19 cellular contexts compared by ENCODE assay signal in the genomic region with DNA sequence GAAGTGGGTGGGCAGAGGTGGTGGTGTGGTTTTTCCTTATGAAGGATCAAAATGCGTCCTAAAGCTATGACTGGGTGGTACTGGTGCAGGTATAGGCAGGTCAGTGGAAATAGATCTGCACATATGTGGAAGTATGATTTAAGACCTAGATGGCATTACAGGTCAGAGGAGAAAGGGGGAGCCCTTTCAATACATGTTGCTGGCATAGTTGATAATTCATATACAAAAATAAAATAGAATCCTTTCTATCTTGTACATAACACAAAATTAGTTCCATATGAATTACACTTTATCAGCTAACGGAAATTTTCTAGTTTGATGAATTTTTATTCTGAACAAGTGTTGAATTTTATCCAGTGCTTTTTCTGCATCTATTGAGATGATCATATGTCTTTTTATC. TPM values are rescaled to one million over a fixed set of nuclear protein-coding genes. Genes with fewer than 3 reads are reported as not detected.
A peak's percentile ranks its signal among the peaks of the same experiment; 100 is the strongest.
DNase-seq lines count a peak whose midpoint lies in the region; ATAC-seq and TF ChIP-seq lines count a peak whose summit lies in the region.
"Had no signal": no experiment of that assay in that cellular context is flagged by ENCODE, and none has a peak within 500 bp of the region (broad histone marks: within the 10 kb centered on the region; RNA-seq: fewer than 3 reads in every experiment).

No MANE protein-coding gene starts in this region.

- in situ Hi-C loops in mammary epithelial cell (cut with MboI; ENCODE audit: low sequenced_read_pairs in 2 of 2), result no loop called here

- no peak for DNase-seq in activated CD8-positive, alpha-beta T cell treated with anti-CD3 and anti-CD28 coated beads, Interleukin-2, amount 10 ng/mL, durations not matched to agents 7 days and 5 days
- DNase-seq in activated CD8-positive, alpha-beta T cell treated with anti-CD3 and anti-CD28 coated beads for 36 hours, result no peak
- DNase-seq in LNCaP clone FGC (ENCODE audit: low read depth) (no peak), activated B cell treated with CpG ODN at 0.5 μM for 24 hours (no peak), mammary epithelial cell (no peak), DMS153 treated with DMSO at 0.1 percent for 48 hours (lab: John Stamatoyannopoulos, UW; ENCODE audit: unreplicated experiment) (no peak), NCI-H2081 treated with DMSO at 0.1 percent for 48 hours (lab: John Stamatoyannopoulos, UW) (no peak)
- DNase-seq: COR-L47; heart right ventricle; KG1; lower lobe of right lung; naive thymus-derived CD4-positive, alpha-beta T cell; NCI-H1417 treated with DMSO at 0.1 percent for 48 hours; NCI-H446; posterior cingulate gyrus had no signal

- dilution Hi-C loops in mammary epithelial cell (cut with HindIII; ENCODE audit: low sequenced_read_pairs), result no loop called here

- CTCF ChIA-PET in activated CD8-positive, alpha-beta T cell treated with anti-CD3 and anti-CD28 coated beads, Interleukin-2, amount 10 ng/mL, durations not matched to agents 7 days and 5 days (lab: Charles Lee), result interaction anchor here (1.0 to 4.9 kb wide), 3 partner anchors 9 to 17 kb away, joined by 3 to 26 read pairs (median 4); no protein-coding TSS in a partner anchor
- CTCF ChIA-PET in activated CD8-positive, alpha-beta T cell treated with anti-CD3 and anti-CD28 coated beads for 36 hours (lab: Charles Lee), result interaction anchor here (1.2 to 3.7 kb wide), 7 partner anchors 9 to 90 kb away, joined by 3 to 25 read pairs (median 4); no protein-coding TSS in a partner anchor
- CTCF ChIA-PET in activated B cell treated with CpG ODN at 0.5 μM for 24 hours (lab: Charles Lee) (no interaction called here), mammary epithelial cell (lab: Charles Lee; ENCODE audit: low non-redundant PET) (no interaction called here)

- no peak overlapping the region for H2AFZ ChIP-seq in mammary epithelial cell (ENCODE audit: low read depth, low read length)

- H3K36me3 Mint-ChIP-seq in activated CD8-positive, alpha-beta T cell treated with anti-CD3 and anti-CD28 coated beads, Interleukin-2, amount 10 ng/mL, durations not matched to agents 7 days and 5 days (ENCODE audit: low read depth), result peaks cover 3% of the 10 kb centered on the region
- peaks cover 6% of the 10 kb centered on the region for H3K36me3 Mint-ChIP-seq in activated CD8-positive, alpha-beta T cell treated with anti-CD3 and anti-CD28 coated beads for 36 hours (ENCODE audit: low read depth)
- H3K36me3 Mint-ChIP-seq in activated B cell treated with CpG ODN at 0.5 μM for 24 hours (ENCODE audit: low read depth), result no peaks in the 10 kb centered on the region
- peaks cover 14% of the 10 kb centered on the region for H3K36me3 Mint-ChIP-seq in stimulated activated memory B cell treated with anti-CD40 and anti-IgM and Interleukin-4, amounts not matched to agents 10 μg/mL and 1 μg/mL and 100 μg/mL, for 72 hours

- BruUV-seq in mammary epithelial cell (replicated peaks; lab: Mats Ljungman, UMichigan), result no TSS peak

- no peak for ATAC-seq in activated CD8-positive, alpha-beta T cell treated with anti-CD3 and anti-CD28 coated beads, Interleukin-2, amount 10 ng/mL, durations not matched to agents 7 days and 5 days
- no peak for ATAC-seq in activated CD8-positive, alpha-beta T cell treated with anti-CD3 and anti-CD28 coated beads for 36 hours
- peak; percentile 18 for ATAC-seq in activated B cell treated with CpG ODN at 0.5 μM for 24 hours (ENCODE audit: low read depth)
- no peak for ATAC-seq in stimulated activated memory B cell treated with anti-CD40 and anti-IgM and Interleukin-4, amounts not matched to agents 10 μg/mL and 1 μg/mL and 100 μg/mL, for 72 hours
- ATAC-seq: heart right ventricle; lower lobe of right lung; naive thymus-derived CD4-positive, alpha-beta T cell had no signal

- H3K36me3 ChIP-seq in mammary epithelial cell (ENCODE audit: insufficient read depth, low read length), result no peaks in the 10 kb centered on the region
- H3K36me3 ChIP-seq: heart right ventricle, lower lobe of right lung, vagina had no signal

- H3K27me3 Mint-ChIP-seq in activated CD8-positive, alpha-beta T cell treated with anti-CD3 and anti-CD28 coated beads, Interleukin-2, amount 10 ng/mL, durations not matched to agents 7 days and 5 days (ENCODE audit: low read depth), result no peaks in the 10 kb centered on the region
- no peaks in the 10 kb centered on the region for H3K27me3 Mint-ChIP-seq in activated CD8-positive, alpha-beta T cell treated with anti-CD3 and anti-CD28 coated beads for 36 hours
- peaks cover under 1% of the 10 kb centered on the region for H3K27me3 Mint-ChIP-seq in activated B cell treated with CpG ODN at 0.5 μM for 24 hours
- peaks cover 9% of the 10 kb centered on the region for H3K27me3 Mint-ChIP-seq in stimulated activated memory B cell treated with anti-CD40 and anti-IgM and Interleukin-4, amounts not matched to agents 10 μg/mL and 1 μg/mL and 100 μg/mL, for 72 hours

- intact Hi-C loops in activated CD8-positive, alpha-beta T cell treated with anti-CD3 and anti-CD28 coated beads for 36 hours (cut with micrococcal nuclease), result no loop called here
- intact Hi-C loops in activated B cell treated with CpG ODN at 0.5 μM for 24 hours (cut with micrococcal nuclease) (no loop called here), mammary epithelial cell (cut with micrococcal nuclease) (no loop called here)

- no peak overlapping the region for H3K27ac ChIP-seq in mammary epithelial cell (ENCODE audit: insufficient read depth, low read depth, low read length)
- H3K27ac ChIP-seq: heart right ventricle, lower lobe of right lung, vagina had no signal

- peaks cover 8% of the 10 kb centered on the region for H3K9me3 Mint-ChIP-seq in activated CD8-positive, alpha-beta T cell treated with anti-CD3 and anti-CD28 coated beads, Interleukin-2, amount 10 ng/mL, durations not matched to agents 7 days and 5 days (ENCODE audit: insufficient read depth)
- H3K9me3 Mint-ChIP-seq in activated CD8-positive, alpha-beta T cell treated with anti-CD3 and anti-CD28 coated beads for 36 hours, result peaks cover 8% of the 10 kb centered on the region
- H3K9me3 Mint-ChIP-seq in activated B cell treated with CpG ODN at 0.5 μM for 24 hours, result peaks cover 10% of the 10 kb centered on the region
- H3K9me3 Mint-ChIP-seq in stimulated activated memory B cell treated with anti-CD40 and anti-IgM and Interleukin-4, amounts not matched to agents 10 μg/mL and 1 μg/mL and 100 μg/mL, for 72 hours, result peaks cover 8% of the 10 kb centered on the region

- H3K79me2 ChIP-seq in mammary epithelial cell (ENCODE audit: insufficient read depth, low read length), result no peaks in the 10 kb centered on the region

- POLR2A ChIA-PET in activated CD8-positive, alpha-beta T cell treated with anti-CD3 and anti-CD28 coated beads, Interleukin-2, amount 10 ng/mL, durations not matched to agents 7 days and 5 days (lab: Charles Lee), result interaction anchor here (0.6 kb wide), 1 partner anchor 703 kb away, joined by 3 read pairs; no protein-coding TSS in a partner anchor
- POLR2A ChIA-PET in activated CD8-positive, alpha-beta T cell treated with anti-CD3 and anti-CD28 coated beads for 36 hours (lab: Charles Lee), result interaction anchor here (1.2 kb wide), 1 partner anchor 10 kb away, joined by 5 read pairs; no protein-coding TSS in a partner anchor
- POLR2A ChIA-PET in activated B cell treated with CpG ODN at 0.5 μM for 24 hours (lab: Charles Lee), result no interaction called here

- no peaks in the 10 kb centered on the region for H3K9me3 ChIP-seq in mammary epithelial cell (replicated peaks; ENCODE audit: insufficient read depth, low read length)
- H3K9me3 ChIP-seq: lower lobe of right lung, vagina had no signal

- no peak overlapping the region for H3K9ac ChIP-seq in mammary epithelial cell (ENCODE audit: insufficient read depth, low read length)

- no peaks in the 10 kb centered on the region for H3K27me3 ChIP-seq in mammary epithelial cell (ENCODE audit: insufficient read depth, low read length)
- H3K27me3 ChIP-seq: vagina had no signal

- peak overlapping the region; percentile 56 for H3K27ac Mint-ChIP-seq in activated CD8-positive, alpha-beta T cell treated with anti-CD3 and anti-CD28 coated beads, Interleukin-2, amount 10 ng/mL, durations not matched to agents 7 days and 5 days
- H3K27ac Mint-ChIP-seq in activated CD8-positive, alpha-beta T cell treated with anti-CD3 and anti-CD28 coated beads for 36 hours, result no peak overlapping the region
- no peak overlapping the region for H3K27ac Mint-ChIP-seq in activated B cell treated with CpG ODN at 0.5 μM for 24 hours
- peak overlapping the region; percentile 86 for H3K27ac Mint-ChIP-seq in stimulated activated memory B cell treated with anti-CD40 and anti-IgM and Interleukin-4, amounts not matched to agents 10 μg/mL and 1 μg/mL and 100 μg/mL, for 72 hours

- no peak for TF ChIP-seq CTCF in activated CD8-positive, alpha-beta T cell treated with anti-CD3 and anti-CD28 coated beads for 36 hours (IDR thresholded peaks at IDR 0.05)
- 0 out of 2 replicates have a peak, but pooled peaks have one; percentile 11 for TF ChIP-seq CTCF in LNCaP clone FGC (IDR thresholded peaks at IDR 0.05; ENCODE audit: control insufficient read depth, extremely low read depth, insufficient read depth)
- TF ChIP-seq CTCF in activated B cell treated with CpG ODN at 0.5 μM for 24 hours (IDR thresholded peaks at IDR 0.05), result no peak
- peak in 1 of 2 donors; percentile 26 for TF ChIP-seq CTCF in mammary epithelial cell (conservative IDR thresholded peaks at IDR 0.05 in 1 of 2, IDR thresholded peaks at IDR 0.05 in 1 of 2; ENCODE audit: extremely low read depth in 1 of 2, insufficient read depth in 1 of 2, low read depth in 1 of 2, low read length in 2 of 2)

- H3K4me1 Mint-ChIP-seq in activated CD8-positive, alpha-beta T cell treated with anti-CD3 and anti-CD28 coated beads, Interleukin-2, amount 10 ng/mL, durations not matched to agents 7 days and 5 days (ENCODE audit: low read depth), result peaks cover 13% of the 10 kb centered on the region
- H3K4me1 Mint-ChIP-seq in activated CD8-positive, alpha-beta T cell treated with anti-CD3 and anti-CD28 coated beads for 36 hours (ENCODE audit: low read depth), result peaks cover 17% of the 10 kb centered on the region
- H3K4me1 Mint-ChIP-seq in activated B cell treated with CpG ODN at 0.5 μM for 24 hours, result peaks cover 18% of the 10 kb centered on the region
- H3K4me1 Mint-ChIP-seq in stimulated activated memory B cell treated with anti-CD40 and anti-IgM and Interleukin-4, amounts not matched to agents 10 μg/mL and 1 μg/mL and 100 μg/mL, for 72 hours, result peaks cover 27% of the 10 kb centered on the region

- no peak overlapping the region for H3K4me2 ChIP-seq in mammary epithelial cell (ENCODE audit: insufficient read depth, low read depth, low read length)

- H3K4me1 ChIP-seq in mammary epithelial cell (ENCODE audit: insufficient read depth, low read length), result no peaks in the 10 kb centered on the region
- H3K4me1 ChIP-seq: vagina had no signal

- H4K20me1 ChIP-seq in mammary epithelial cell (ENCODE audit: insufficient read depth, low read length), result no peaks in the 10 kb centered on the region

- no peak overlapping the region for H3K4me3 ChIP-seq in LNCaP clone FGC (ENCODE audit: low read depth, low read length)
- no peak overlapping the region for H3K4me3 ChIP-seq in mammary epithelial cell (replicated peaks in 1 of 3; ENCODE audit: insufficient read depth in 1 of 3, low read depth in 2 of 3, low read length in 3 of 3)
- H3K4me3 ChIP-seq: heart right ventricle, lower lobe of right lung, vagina had no signal

- 55% methylated on average over 2 of the region's 2 CpGs for WGBS in mammary epithelial cell (ENCODE audit: low coverage, missing lambda C conversion rate)

- no peak overlapping the region for H3K4me3 Mint-ChIP-seq in activated CD8-positive, alpha-beta T cell treated with anti-CD3 and anti-CD28 coated beads, Interleukin-2, amount 10 ng/mL, durations not matched to agents 7 days and 5 days
- H3K4me3 Mint-ChIP-seq in activated CD8-positive, alpha-beta T cell treated with anti-CD3 and anti-CD28 coated beads for 36 hours, result no peak overlapping the region
- no peak overlapping the region for H3K4me3 Mint-ChIP-seq in activated B cell treated with CpG ODN at 0.5 μM for 24 hours
- H3K4me3 Mint-ChIP-seq in stimulated activated memory B cell treated with anti-CD40 and anti-IgM and Interleukin-4, amounts not matched to agents 10 μg/mL and 1 μg/mL and 100 μg/mL, for 72 hours, result no peak overlapping the region

RNA-seq across cellular contexts. Expression of gene PIK3R5, which starts 20.8 kb away (rescaled TPM):
- total RNA-seq in activated CD8-positive, alpha-beta T cell treated with anti-CD3 and anti-CD28 coated beads, Interleukin-2, amount 10 ng/mL, durations not matched to agents 7 days and 5 days, result 10 to 100 TPM; 73.9 to 77.9 TPM
- total RNA-seq in activated CD8-positive, alpha-beta T cell treated with anti-CD3 and anti-CD28 coated beads for 36 hours, result 10 to 100 TPM; 46.7 to 50.4 TPM
- total RNA-seq in activated B cell treated with CpG ODN at 0.5 μM for 24 hours (31.0 and 34.2 TPM in 2 replicates), mammary epithelial cell (under 1 TPM in 1 of 2 donors, not detected in 1; 0.71 TPM)
- 0.16 TPM for polyA plus RNA-seq in mammary epithelial cell
- 6.0 TPM for polyA minus RNA-seq in mammary epithelial cell
- total RNA-seq: H4 had no signal

RNA-seq across cellular contexts. Expression of gene NTN1, which starts 35.0 kb away (rescaled TPM):
- total RNA-seq in activated CD8-positive, alpha-beta T cell treated with anti-CD3 and anti-CD28 coated beads, Interleukin-2, amount 10 ng/mL, durations not matched to agents 7 days and 5 days, result not detected
- total RNA-seq in activated CD8-positive, alpha-beta T cell treated with anti-CD3 and anti-CD28 coated beads for 36 hours, result 1 to 10 TPM; 1.2 to 1.3 TPM
- total RNA-seq in activated B cell treated with CpG ODN at 0.5 μM for 24 hours (1.0 and 1.1 TPM in 2 replicates), mammary epithelial cell (10 to 100 TPM in 1 of 2 donors, 1 to 10 TPM in 1; 5.2 to 18.6 TPM)
- polyA plus RNA-seq in mammary epithelial cell, result 9.3 TPM
- polyA minus RNA-seq in mammary epithelial cell, result 6.0 TPM
- total RNA-seq: G401 had no signal
- polyA plus RNA-seq: naive thymus-derived CD4-positive, alpha-beta T cell had no signal

Comparison
In these comparisons a context has a peak if more than half of its experiments do, and no peak if none do; other contexts are left out.
1. H3K27ac Mint-ChIP-seq: peak in activated CD8-positive, alpha-beta T cell treated with anti-CD3 and anti-CD28 coated beads, Interleukin-2, amount 10 ng/mL, durations not matched to agents 7 days and 5 days (single experiment) and stimulated activated memory B cell treated with anti-CD40 and anti-IgM and Interleukin-4, amounts not matched to agents 10 μg/mL and 1 μg/mL and 100 μg/mL, for 72 hours (single experiment); none in activated CD8-positive, alpha-beta T cell treated with anti-CD3 and anti-CD28 coated beads for 36 hours (single experiment) and activated B cell treated with CpG ODN at 0.5 μM for 24 hours (single experiment).
2. RNA of gene PIK3R5, which starts 20.8 kb away (total RNA-seq): 73.9 to 77.9 TPM in activated CD8-positive, alpha-beta T cell treated with anti-CD3 and anti-CD28 coated beads, Interleukin-2, amount 10 ng/mL, durations not matched to agents 7 days and 5 days, 46.7 to 50.4 TPM in activated CD8-positive, alpha-beta T cell treated with anti-CD3 and anti-CD28 coated beads for 36 hours and 31.0 to 34.2 TPM in activated B cell treated with CpG ODN at 0.5 μM for 24 hours; 0.71 TPM in mammary epithelial cell; every median in the first group is over 10 times any median in the second.
3. CTCF ChIA-PET loops: an anchor here in activated CD8-positive, alpha-beta T cell treated with anti-CD3 and anti-CD28 coated beads, Interleukin-2, amount 10 ng/mL, durations not matched to agents 7 days and 5 days (1.0 to 4.9 kb wide) and activated CD8-positive, alpha-beta T cell treated with anti-CD3 and anti-CD28 coated beads for 36 hours (1.2 to 3.7 kb wide); none called in activated B cell treated with CpG ODN at 0.5 μM for 24 hours and mammary epithelial cell.